ENCODE assay signal across 8 cellular contexts in genomic region chr15:92810418-92811138, GRCh38.
DNase-seq lines count a peak whose midpoint lies in the region; ATAC-seq and TF ChIP-seq lines count a peak whose summit lies in the region.

No MANE protein-coding gene starts in this region.

- no peak overlapping the region for H3K18ac ChIP-seq in H9 (ENCODE audit: insufficient read length, low read depth, low read length)

- no peak overlapping the region; the same call in 1 of the 2 replicates for H3K4ac ChIP-seq in H9 (ENCODE audit: low read depth, low read length)

- CTCF ChIA-PET in BJ (lab: Yijun Ruan, JAX): interaction anchor here (1.0 to 3.4 kb wide), 6 partner anchors 9 to 108 kb away, joined by 3 to 59 read pairs (median 6); no protein-coding TSS in a partner anchor

- H3K9me3 Mint-ChIP-seq in H9 (no peaks in the 10 kb centered on the region; a peak in 1 of 5 replicates), osteocyte (ENCODE audit: unreplicated experiment) (no peaks in the 10 kb centered on the region)
- no peaks in the 10 kb centered on the region for H3K9me3 Mint-ChIP-seq in activated T-helper 2 cell treated with anti-CD3 and anti-CD28 coated beads, Interferon-gamma antibody, Interleukin-2, Interleukin-4, amounts not matched to agents 10 μg/mL and 5 μg/mL and 100 μg/mL, durations not matched to agents 14 hours and 24 hours and 36 hours

- intact Hi-C loops in activated T-helper 2 cell treated with anti-CD3 and anti-CD28 coated beads, Interferon-gamma antibody, Interleukin-2, Interleukin-4, amounts not matched to agents 10 μg/mL and 5 μg/mL and 100 μg/mL, durations not matched to agents 14 hours and 24 hours and 36 hours (cut with micrococcal nuclease): loop anchor here (1.0 to 5.0 kb wide), 2 partner anchors 8 to 37 kb away; no protein-coding TSS in a partner anchor

- no CpG with 5 or more reads among the region's 10 CpGs for WGBS in H9 (ENCODE audit: extremely low coverage, insufficient read length, low lambda C conversion rate)

- H3K27me3 ChIP-seq in BJ (ENCODE audit: control insufficient read depth, insufficient read depth, low read length) (no peaks in the 10 kb centered on the region), H9 (ENCODE audit: insufficient read depth, low read length) (no peaks in the 10 kb centered on the region)

- H3K36me3 Mint-ChIP-seq in H9 (ENCODE audit: insufficient read depth in 1 of 3, low read depth in 3 of 3): no peaks in the 10 kb centered on the region
- H3K36me3 Mint-ChIP-seq in activated T-helper 2 cell treated with anti-CD3 and anti-CD28 coated beads, Interferon-gamma antibody, Interleukin-2, Interleukin-4, amounts not matched to agents 10 μg/mL and 5 μg/mL and 100 μg/mL, durations not matched to agents 14 hours and 24 hours and 36 hours (ENCODE audit: low read depth): peaks cover 11% of the 10 kb centered on the region
- no peaks in the 10 kb centered on the region for H3K36me3 Mint-ChIP-seq in osteocyte (ENCODE audit: unreplicated experiment)

- DNase-seq in BJ (ENCODE audit: low read depth) (no peak), H9 (no peak), NCI-H524 (lab: John Stamatoyannopoulos, UW) (peak; percentile 97 to 99), germinal center (ENCODE audit: low spot score) (peak; percentile 8), osteocyte (ENCODE audit: extremely low spot score, unreplicated experiment) (no peak), ecto neural progenitor cell (ENCODE audit: low spot score) (no peak)
- no peak for DNase-seq in activated T-helper 2 cell treated with anti-CD3 and anti-CD28 coated beads, Interferon-gamma antibody, Interleukin-2, Interleukin-4, amounts not matched to agents 10 μg/mL and 5 μg/mL and 100 μg/mL, durations not matched to agents 14 hours and 24 hours and 36 hours (ENCODE audit: low spot score)

- H3K9ac ChIP-seq in H9 (ENCODE audit: extremely low read depth, insufficient read length, low read length): peak overlapping the region; percentile 100

- no peak for ATAC-seq in HG02938 (IDR thresholded peaks at IDR 0.05; ENCODE audit: unreplicated experiment)

- no peaks in the 10 kb centered on the region for H3K36me3 ChIP-seq in BJ (ENCODE audit: control insufficient read depth, insufficient read depth, low read length)

- H3K9me3 ChIP-seq in H9 (ENCODE audit: control insufficient read depth, low read depth, low read length): no peaks in the 10 kb centered on the region

- TF ChIP-seq CTCF in BJ (IDR thresholded peaks at IDR 0.05; ENCODE audit: insufficient read depth, low read depth, low read length): no peak
- no peak for TF ChIP-seq CTCF in H9 (conservative IDR thresholded peaks at IDR 0.05)
- TF ChIP-seq CTCF in osteocyte (IDR thresholded peaks at IDR 0.05): no peak

- H2BK12ac ChIP-seq in H9 (ENCODE audit: insufficient read length, low read depth, low read length): no peak overlapping the region

- H3K4me2 ChIP-seq in H9 (ENCODE audit: insufficient read depth, insufficient read length, low read length): peak overlapping the region; percentile 83

- H2BK15ac ChIP-seq in H9 (ENCODE audit: low read depth, low read length): no peak overlapping the region

- POLR2A ChIA-PET in BJ (lab: Charles Lee): interaction anchor here (0.5 to 4.8 kb wide), 8 partner anchors 10 to 122 kb away, joined by 3 to 23 read pairs (median 8); partner anchors contain the start of gene CHD2

- H3K4me1 Mint-ChIP-seq in H9: peaks cover 37 to 41% of the 10 kb centered on the region in 2 experiments
- peaks cover 41% of the 10 kb centered on the region for H3K4me1 Mint-ChIP-seq in activated T-helper 2 cell treated with anti-CD3 and anti-CD28 coated beads, Interferon-gamma antibody, Interleukin-2, Interleukin-4, amounts not matched to agents 10 μg/mL and 5 μg/mL and 100 μg/mL, durations not matched to agents 14 hours and 24 hours and 36 hours (ENCODE audit: low read depth)
- H3K4me1 Mint-ChIP-seq in osteocyte (ENCODE audit: unreplicated experiment): peaks cover 39% of the 10 kb centered on the region

- H3K4me3 ChIP-seq in BJ (ENCODE audit: low read depth, low read length): peak overlapping the region; percentile 45

- H3K27ac Mint-ChIP-seq in H9: peak overlapping the region; percentile 100
- peak overlapping the region; percentile 96 for H3K27ac Mint-ChIP-seq in activated T-helper 2 cell treated with anti-CD3 and anti-CD28 coated beads, Interferon-gamma antibody, Interleukin-2, Interleukin-4, amounts not matched to agents 10 μg/mL and 5 μg/mL and 100 μg/mL, durations not matched to agents 14 hours and 24 hours and 36 hours
- peak overlapping the region; percentile 96 for H3K27ac Mint-ChIP-seq in osteocyte (ENCODE audit: unreplicated experiment)

- H4K5ac ChIP-seq in H9 (ENCODE audit: insufficient read length, low read depth, low read length): no peak overlapping the region

- H2BK120ac ChIP-seq in H9 (ENCODE audit: low read depth, low read length, poor library complexity, severe bottlenecking): no peak overlapping the region

- H3K14ac ChIP-seq in H9 (ENCODE audit: insufficient read depth, low read length): no peak overlapping the region

- no peak overlapping the region for H2AK5ac ChIP-seq in H9 (ENCODE audit: insufficient read length, low read length)

- no peak overlapping the region for H2BK5ac ChIP-seq in H9 (ENCODE audit: insufficient read length, low read length)

- H4K8ac ChIP-seq in H9 (replicated peaks; ENCODE audit: insufficient read length, low read depth, low read length): no peak overlapping the region

- H3K27me3 Mint-ChIP-seq in H9 (ENCODE audit: low read depth): no peaks in the 10 kb centered on the region
- no peaks in the 10 kb centered on the region for H3K27me3 Mint-ChIP-seq in activated T-helper 2 cell treated with anti-CD3 and anti-CD28 coated beads, Interferon-gamma antibody, Interleukin-2, Interleukin-4, amounts not matched to agents 10 μg/mL and 5 μg/mL and 100 μg/mL, durations not matched to agents 14 hours and 24 hours and 36 hours (ENCODE audit: low read depth)
- H3K27me3 Mint-ChIP-seq in osteocyte (ENCODE audit: unreplicated experiment): no peaks in the 10 kb centered on the region

- no peak overlapping the region for H2BK20ac ChIP-seq in H9 (ENCODE audit: low read depth, low read length, poor library complexity, severe bottlenecking)

- H3K79me2 ChIP-seq in H9 (ENCODE audit: insufficient read depth, low read length): no peaks in the 10 kb centered on the region

- H2AFZ ChIP-seq in H9 (ENCODE audit: low read length): peak overlapping the region; percentile 10

- H3K79me1 ChIP-seq in H9 (ENCODE audit: insufficient read depth, low read depth, low read length, poor library complexity, severe bottlenecking): no peaks in the 10 kb centered on the region

- peak overlapping the region; percentile 3 for H3K27ac ChIP-seq in H9 (ENCODE audit: insufficient read length, low read depth, low read length)

- H3K23ac ChIP-seq in H9 (ENCODE audit: insufficient read length, low read depth, low read length): no peak overlapping the region

- peaks cover 7% of the 10 kb centered on the region; the same call in 1 of the 2 replicates for H3K4me1 ChIP-seq in H9 (ENCODE audit: insufficient read depth, low read length)

- H3K23me2 ChIP-seq in H9 (ENCODE audit: insufficient read length, low read depth, low read length, poor library complexity, severe bottlenecking): peaks cover 18% of the 10 kb centered on the region

- H3K4me3 Mint-ChIP-seq in H9 (peak overlapping the region; percentile 80 to 87), osteocyte (ENCODE audit: unreplicated experiment) (peak overlapping the region; percentile 82)
- peak overlapping the region; percentile 89 for H3K4me3 Mint-ChIP-seq in activated T-helper 2 cell treated with anti-CD3 and anti-CD28 coated beads, Interferon-gamma antibody, Interleukin-2, Interleukin-4, amounts not matched to agents 10 μg/mL and 5 μg/mL and 100 μg/mL, durations not matched to agents 14 hours and 24 hours and 36 hours (ENCODE audit: low read depth)

- no peak overlapping the region for H3T11ph ChIP-seq in H9 (ENCODE audit: low read length)

- H3K56ac ChIP-seq in H9 (ENCODE audit: insufficient read length, low read depth, low read length): no peak overlapping the region

- H4K20me1 ChIP-seq in H9 (ENCODE audit: control insufficient read depth, insufficient read depth, insufficient read length): no peaks in the 10 kb centered on the region

- no peak overlapping the region for H4K91ac ChIP-seq in H9 (ENCODE audit: insufficient read length, low read depth, low read length)

Comparison
In these comparisons a context has a peak if more than half of its experiments do, and no peak if none do; other contexts are left out.
1. DNase-seq: peak in NCI-H524 (2 of 2) and germinal center (single experiment); none in BJ (single experiment), H9 (single experiment), activated T-helper 2 cell treated with anti-CD3 and anti-CD28 coated beads, Interferon-gamma antibody, Interleukin-2, Interleukin-4, amounts not matched to agents 10 μg/mL and 5 μg/mL and 100 μg/mL, durations not matched to agents 14 hours and 24 hours and 36 hours (single experiment), osteocyte (single experiment) and ecto neural progenitor cell (single experiment).
2. Peak in every context shown above with its lines, with median percentiles within 50 percentile points of each other: H3K27ac Mint-ChIP-seq and H3K4me3 Mint-ChIP-seq.